Comparison of ENCODE assay signal across 8 cellular contexts in the genomic region with DNA sequence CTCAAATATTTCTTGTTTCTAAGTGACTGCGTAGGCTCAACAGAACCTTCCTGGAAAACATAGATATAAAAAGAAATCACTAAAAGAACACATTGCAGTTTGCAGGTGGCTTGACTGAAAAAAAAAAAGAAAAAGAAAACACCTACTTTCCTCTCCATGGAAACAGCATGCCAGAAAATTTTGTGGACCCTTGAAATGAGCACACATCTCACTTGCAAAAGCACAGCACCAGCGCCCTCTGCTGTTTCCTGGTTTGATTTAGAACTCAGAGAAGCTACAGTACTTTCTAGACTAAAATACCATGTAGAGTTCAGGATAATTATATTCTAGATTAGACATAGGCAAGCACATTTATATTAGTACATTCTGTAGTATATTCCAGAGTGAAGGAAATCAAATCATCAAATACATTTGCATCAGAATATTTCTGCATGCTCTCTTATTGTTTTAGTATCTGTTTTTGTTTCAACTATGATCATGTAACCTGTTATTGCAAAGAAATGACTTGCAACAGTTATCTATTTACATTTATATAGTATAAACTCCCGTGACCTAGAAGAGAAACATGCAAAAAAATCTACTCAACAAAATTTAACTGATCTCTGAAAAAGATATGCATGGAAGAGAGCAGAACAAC. TPM values are rescaled to one million over a fixed set of nuclear protein-coding genes. Genes with fewer than 3 reads are reported as not detected.
A peak's percentile ranks its signal among the peaks of the same experiment; 100 is the strongest.
DNase-seq lines count a peak whose midpoint lies in the region; ATAC-seq and TF ChIP-seq lines count a peak whose summit lies in the region.

No MANE protein-coding gene starts in this region.

- H3K27me3 ChIP-seq in mammary epithelial cell (ENCODE audit: insufficient read depth, low read length) = no peaks in the 10 kb centered on the region
- no peaks in the 10 kb centered on the region for H3K27me3 ChIP-seq in kidney epithelial cell (ENCODE audit: control insufficient read depth, insufficient read depth, low read length)

- H4K20me1 ChIP-seq in mammary epithelial cell (ENCODE audit: insufficient read depth, low read length) = no peaks in the 10 kb centered on the region

- DNase-seq in NCI-H1417 (lab: John Stamatoyannopoulos, UW) (peak; percentile 45 to 84 (median 65)), NCI-H1417 treated with DMSO at 0.1 percent for 48 hours (lab: John Stamatoyannopoulos, UW) (no peak), NCI-H2227 (lab: John Stamatoyannopoulos, UW; ENCODE audit: unreplicated experiment) (peak; percentile 79), mammary epithelial cell (peak; percentile 45), kidney epithelial cell (ENCODE audit: low read depth) (peak; percentile 67)
- DNase-seq in stimulated activated CD4-positive, alpha-beta T cell treated with anti-CD3 and anti-CD28 coated beads, Interleukin-1b, Interleukin-23, amount 100 ng/mL, for 4 hours (ENCODE audit: low read depth in 2 of 2) = peak; percentile 57 to 62

- dilution Hi-C loops in mammary epithelial cell (cut with HindIII; ENCODE audit: low sequenced_read_pairs) = loop anchor here (25.0 kb wide), 1 partner anchor 738 kb away; a partner anchor contains a TSS

- TF ChIP-seq CTCF in VCaP (conservative IDR thresholded peaks at IDR 0.05) (peak; percentile 89), mammary epithelial cell (conservative IDR thresholded peaks at IDR 0.05 in 1 of 2, IDR thresholded peaks at IDR 0.05 in 1 of 2; ENCODE audit: extremely low read depth in 1 of 2, insufficient read depth in 1 of 2, low read depth in 1 of 2, low read length in 2 of 2) (peak; percentile 80 to 84), kidney epithelial cell (IDR thresholded peaks at IDR 0.05; ENCODE audit: insufficient read depth, low read length, poor library complexity, severe bottlenecking) (peak; percentile 84)

- H3K79me2 ChIP-seq in mammary epithelial cell (ENCODE audit: insufficient read depth, low read length) = no peaks in the 10 kb centered on the region

- ATAC-seq in GM18858 (IDR thresholded peaks at IDR 0.05; ENCODE audit: unreplicated experiment) = no peak

- no peak overlapping the region for H3K4me2 ChIP-seq in mammary epithelial cell (ENCODE audit: insufficient read depth, low read depth, low read length)

- H3K9ac ChIP-seq in mammary epithelial cell (ENCODE audit: insufficient read depth, low read length) = no peak overlapping the region

- H3K36me3 ChIP-seq in mammary epithelial cell (ENCODE audit: insufficient read depth, low read length) = no peaks in the 10 kb centered on the region
- H3K36me3 ChIP-seq in kidney epithelial cell (ENCODE audit: control insufficient read depth, insufficient read depth, low read length) = no peaks in the 10 kb centered on the region

- in situ Hi-C loops in mammary epithelial cell (cut with MboI; ENCODE audit: low sequenced_read_pairs in 2 of 2) = loop anchor here (10.0 to 25.0 kb wide), 3 partner anchors 430 to 738 kb away; a partner anchor contains a TSS

- H3K4me3 ChIP-seq in mammary epithelial cell (replicated peaks in 1 of 3; ENCODE audit: insufficient read depth in 1 of 3, low read depth in 2 of 3, low read length in 3 of 3) = no peak overlapping the region
- no peak overlapping the region for H3K4me3 ChIP-seq in kidney epithelial cell (ENCODE audit: low read depth, low read length)

- intact Hi-C loops in mammary epithelial cell (cut with micrococcal nuclease) = loop anchor here (1.0 kb wide), 3 partner anchors 213 to 743 kb away; no protein-coding TSS in a partner anchor

- H3K4me1 ChIP-seq in mammary epithelial cell (ENCODE audit: insufficient read depth, low read length) = no peaks in the 10 kb centered on the region

- no TSS peak for BruUV-seq in mammary epithelial cell (replicated peaks; lab: Mats Ljungman, UMichigan)

- H2AFZ ChIP-seq in mammary epithelial cell (ENCODE audit: low read depth, low read length) = no peak overlapping the region

- CTCF ChIA-PET in mammary epithelial cell (lab: Charles Lee; ENCODE audit: low non-redundant PET) = interaction anchor here (0.6 to 0.8 kb wide), 8 partner anchors 92 to 494 kb away, joined by 3 to 14 read pairs (median 8); no protein-coding TSS in a partner anchor

- WGBS in mammary epithelial cell (ENCODE audit: low coverage, missing lambda C conversion rate) = 35% methylated on average over 3 of the region's 3 CpGs

- H3K27ac ChIP-seq in VCaP (no peak overlapping the region), mammary epithelial cell (ENCODE audit: insufficient read depth, low read depth, low read length) (no peak overlapping the region)

- no peaks in the 10 kb centered on the region for H3K9me3 ChIP-seq in mammary epithelial cell (replicated peaks; ENCODE audit: insufficient read depth, low read length)

RNA-seq across cellular contexts. Expression of a gene that starts 22.3 kb away (rescaled TPM):
- total RNA-seq in mammary epithelial cell = 10 to 100 TPM; 18.1 to 23.7 TPM
- 8.3 TPM for polyA plus RNA-seq in mammary epithelial cell
- polyA minus RNA-seq in mammary epithelial cell = 21.9 TPM
- total RNA-seq in kidney epithelial cell = 17.9 and 21.2 TPM in 2 replicates
